In genomic region chr3:29285356-29286070, GRCh38 we compare ENCODE assay signal across 8 cellular contexts. TPM values are rescaled to one million over a fixed set of nuclear protein-coding genes. Genes with fewer than 3 reads are reported as not detected.
DNase-seq lines count a peak whose midpoint lies in the region; ATAC-seq and TF ChIP-seq lines count a peak whose summit lies in the region.

No MANE protein-coding gene starts in this region.

- H3K4me2 ChIP-seq in GM23338, result peak overlapping the region; percentile 24

- H3K36me3 Mint-ChIP-seq in GM23338 (ENCODE audit: low read depth), result no peaks in the 10 kb centered on the region

- DNase-seq in GM23338 (ENCODE audit: low spot score) (no peak), right cardiac atrium (no peak), stomach (no peak), NCI-H2107 (lab: John Stamatoyannopoulos, UW) (no peak), GM19240 (ENCODE audit: insufficient read length, low spot score) (no peak), 8988T (no peak)
- no peak for DNase-seq in stimulated activated CD4-positive, alpha-beta T cell treated with anti-CD3 and anti-CD28 coated beads, Interleukin-12 subunit alpha, Interleukin-12 subunit beta, amount 100 ng/mL, for 4 hours

- no peaks in the 10 kb centered on the region for H3K9me3 ChIP-seq in right cardiac atrium (ENCODE audit: control insufficient read depth, low read length)
- H3K9me3 ChIP-seq in stomach, result no peaks in the 10 kb centered on the region

- intact Hi-C loops in right cardiac atrium (cut with DNase I), result loop anchor here in 3 of 4 donors (10.0 kb wide), 5 partner anchors 49 to 479 kb away; no protein-coding TSS in a partner anchor
- intact Hi-C loops in stomach (cut with DNase I; ENCODE audit: low total_unique reads), result no loop called here

- H3K27me3 Mint-ChIP-seq in GM23338 (ENCODE audit: insufficient read depth, low read depth, poor library complexity), result no peaks in the 10 kb centered on the region

- no peak for TF ChIP-seq CTCF in GM23338 (conservative IDR thresholded peaks at IDR 0.05; ENCODE audit: low read depth in 2 of 2)
- TF ChIP-seq CTCF in WI38 (IDR thresholded peaks at IDR 0.05; ENCODE audit: low read depth, low read length), result no peak
- no peak for TF ChIP-seq CTCF in stomach (IDR thresholded peaks at IDR 0.05)

- no peaks in the 10 kb centered on the region; the same call in 1 of the 2 replicates for H3F3A ChIP-seq in GM23338 (replicated peaks; ENCODE audit: low read depth)

- no peaks in the 10 kb centered on the region for H3K9me3 Mint-ChIP-seq in GM23338

- H3K27ac Mint-ChIP-seq in GM23338, result peak overlapping the region; percentile 33

- 21% methylated on average over 5 of the region's 5 CpGs for WGBS in right cardiac atrium
- WGBS in stomach, 5 donors, result 29 to 42% (median 30%) methylated on average over 5 of the region's 5 CpGs

- H3K4me3 ChIP-seq in GM23338, result peak overlapping the region; percentile 20
- H3K4me3 ChIP-seq in WI38 (ENCODE audit: low read depth, low read length), result peak overlapping the region; percentile 45
- peak overlapping the region; percentile 99 for H3K4me3 ChIP-seq in right cardiac atrium (ENCODE audit: low read length)
- peak overlapping the region; percentile 11 to 34 (median 17) for H3K4me3 ChIP-seq in stomach

- H3K27me3 ChIP-seq in GM23338 (ENCODE audit: insufficient read depth) (no peaks in the 10 kb centered on the region), right cardiac atrium (ENCODE audit: control insufficient read depth, insufficient read depth) (no peaks in the 10 kb centered on the region), stomach (no peaks in the 10 kb centered on the region)

- ATAC-seq in GM23338 (no peak), right cardiac atrium (no peak)

- H3K27ac ChIP-seq in GM23338 (ENCODE audit: low read depth) (peak overlapping the region; percentile 90), right cardiac atrium (ENCODE audit: low read length) (peak overlapping the region; percentile 33), stomach (peak overlapping the region in 4 of 5 donors; percentile 21 to 69 (median 53))

- H2AFZ ChIP-seq in GM23338, result peak overlapping the region; percentile 19; the same call in 1 of the 2 replicates

- H3K4me1 ChIP-seq in GM23338 (ENCODE audit: insufficient read depth), result peaks cover 77% of the 10 kb centered on the region
- H3K4me1 ChIP-seq in right cardiac atrium (ENCODE audit: control insufficient read depth, insufficient read depth, low read length), result peaks cover 1% of the 10 kb centered on the region
- H3K4me1 ChIP-seq in stomach, result peaks cover 0 to 28% (median 11%) of the 10 kb centered on the region in 4 donors

- no peaks in the 10 kb centered on the region for H4K20me1 ChIP-seq in GM23338 (replicated peaks; ENCODE audit: insufficient read depth)

- H3K4me1 Mint-ChIP-seq in GM23338, result peaks cover 70% of the 10 kb centered on the region

- no peak for TF ChIP-seq POLR2A in stomach (IDR thresholded peaks at IDR 0.05)

- H3K4me3 Mint-ChIP-seq in GM23338, result peak overlapping the region; percentile 12; the same call in 1 of the 3 replicates

- no peak for TF ChIP-seq EP300 in stomach (IDR thresholded peaks at IDR 0.05)

- H3K79me2 ChIP-seq in GM23338 (replicated peaks; ENCODE audit: insufficient read depth), result peaks cover 7% of the 10 kb centered on the region; the same call in 1 of the 2 replicates

- H3K9me2 ChIP-seq in GM23338 (ENCODE audit: insufficient read depth), result no peaks in the 10 kb centered on the region

- H3K36me3 ChIP-seq in GM23338 (ENCODE audit: insufficient read depth), result no peaks in the 10 kb centered on the region
- no peaks in the 10 kb centered on the region for H3K36me3 ChIP-seq in stomach

TF ChIP-seq in GM23338, 12 proteins besides CTCF, POLR2A, EP300 and RAD21 (continues in another document):
- no peak for TF ChIP-seq STAT1 (IDR thresholded peaks at IDR 0.05; ENCODE audit: unreplicated experiment)
- no peak for TF ChIP-seq ZNF114 (CRISPR knock-in tag; IDR thresholded peaks at IDR 0.05)
- TF ChIP-seq EZH2phosphoT487 (IDR thresholded peaks at IDR 0.05; ENCODE audit: unreplicated experiment), result no peak
- TF ChIP-seq JUNB (IDR thresholded peaks at IDR 0.05; ENCODE audit: unreplicated experiment), result no peak
- no peak for TF ChIP-seq ETS1 (IDR thresholded peaks at IDR 0.05)
- TF ChIP-seq NANOG (IDR thresholded peaks at IDR 0.05; ENCODE audit: borderline replicate concordance), result no peak
- no peak for TF ChIP-seq ZNF331 (CRISPR knock-in tag; IDR thresholded peaks at IDR 0.05; ENCODE audit: low read depth)
- no peak for TF ChIP-seq ZNF462 (CRISPR knock-in tag; IDR thresholded peaks at IDR 0.05)

RNA-seq across cellular contexts. Expression of gene RBMS3, which starts 4.6 kb away (rescaled TPM):
- total RNA-seq in GM23338 (2014; rRNA removed; shearing (Covaris generic)), result 3.2 and 5.5 TPM in 2 replicates
- polyA plus RNA-seq in GM23338 (2016; fragmentation: Nextera tagmentation; extraction: Ambion mirVana) (4.4 and 7.4 TPM in 2 replicates), right cardiac atrium (8.9 TPM), stomach (1 to 10 TPM; 2.0 to 3.8 (median 3.7) TPM)
- total RNA-seq in right cardiac atrium (10 to 100 TPM; 51.4 to 66.7 (median 56.8) TPM), stomach (100 to 1,000 TPM in 1 of 5 donors, 10 to 100 TPM in 3, 1 to 10 TPM in 1; 8.4 to 103 (median 32.1) TPM)

Comparison
In these comparisons a context has a peak if more than half of its experiments do, and no peak if none do; other contexts are left out.
1. H3K27ac ChIP-seq: peak in every context shown above with its lines; median percentile 90 in GM23338; 53 in stomach; 33 in right cardiac atrium.
2. H3K4me3 ChIP-seq: peak in every context shown above with its lines; median percentile 99 in right cardiac atrium; 45 in WI38; 20 in GM23338; 17 in stomach.